ENCODE assay signal across 23 cellular contexts in the genomic region with DNA sequence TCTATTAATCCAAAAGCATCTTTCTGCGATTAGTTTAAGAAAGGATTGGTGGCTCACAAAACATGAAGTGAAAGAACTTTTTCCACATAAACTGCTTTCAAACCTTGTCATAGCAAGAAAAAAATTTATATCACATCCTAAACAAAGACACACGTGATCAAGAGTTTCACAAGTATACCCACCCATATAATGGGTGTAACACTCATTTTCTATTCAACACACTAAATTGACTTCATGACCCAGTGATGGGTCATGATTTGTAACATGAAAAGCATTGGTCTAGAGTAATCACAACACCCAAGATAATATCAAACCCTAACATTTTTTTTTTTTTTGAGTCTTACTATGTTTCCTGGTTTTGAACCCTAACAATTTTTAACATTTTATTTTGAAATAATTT. TPM values are rescaled to one million over a fixed set of nuclear protein-coding genes. Genes with fewer than 3 reads are reported as not detected.
DNase-seq lines count a peak whose midpoint lies in the region; ATAC-seq and TF ChIP-seq lines count a peak whose summit lies in the region.
"Had no signal": no experiment of that assay in that cellular context is flagged by ENCODE, and none has a peak within 500 bp of the region (broad histone marks: within the 10 kb centered on the region; RNA-seq: fewer than 3 reads in every experiment).

No MANE protein-coding gene starts in this region.

- POLR2A ChIA-PET in activated CD8-positive, alpha-beta T cell treated with anti-CD3 and anti-CD28 coated beads for 36 hours (lab: Charles Lee) = interaction anchor here (1.4 kb wide), 1 partner anchor 46 kb away, joined by 3 read pairs; no protein-coding TSS in a partner anchor
- POLR2A ChIA-PET in activated CD8-positive, alpha-beta T cell treated with anti-CD3 and anti-CD28 coated beads, Interleukin-2, amount 10 ng/mL, durations not matched to agents 7 days and 5 days (lab: Charles Lee) = interaction anchor here (1.2 kb wide), 1 partner anchor 9 kb away, joined by 3 read pairs; no protein-coding TSS in a partner anchor
- POLR2A ChIA-PET in CD8-positive, alpha-beta T cell (lab: Charles Lee) = no interaction called here

- no peak overlapping the region for H3K4me2 ChIP-seq in Karpas-422 (ENCODE audit: low read depth, low read length, poor library complexity, severe bottlenecking)
- H3K4me2 ChIP-seq: PC-9 had no signal

- peaks cover 4% of the 10 kb centered on the region for H3K4me1 Mint-ChIP-seq in activated CD8-positive, alpha-beta T cell treated with anti-CD3 and anti-CD28 coated beads for 36 hours (ENCODE audit: low read depth)
- no peaks in the 10 kb centered on the region for H3K4me1 Mint-ChIP-seq in activated CD8-positive, alpha-beta T cell treated with anti-CD3 and anti-CD28 coated beads, Interleukin-2, amount 10 ng/mL, durations not matched to agents 7 days and 5 days (ENCODE audit: low read depth)
- H3K4me1 Mint-ChIP-seq in CD8-positive, alpha-beta T cell (ENCODE audit: low read depth) = peaks cover 3% of the 10 kb centered on the region
- peaks cover 10% of the 10 kb centered on the region for H3K4me1 Mint-ChIP-seq in T-helper 17 cell

- H3K27ac ChIP-seq in CD8-positive, alpha-beta T cell (ENCODE audit: low read depth, low read length) = no peak overlapping the region
- H3K27ac ChIP-seq in cingulate gyrus (ENCODE audit: low read depth, low read length) (peak overlapping the region; percentile 3), Karpas-422 (ENCODE audit: low read length) (no peak overlapping the region)
- H3K27ac ChIP-seq: PC-9, RWPE1 had no signal

- H3K9me3 ChIP-seq in CD8-positive, alpha-beta T cell (ENCODE audit: low read length) = no peaks in the 10 kb centered on the region
- H3K9me3 ChIP-seq in T-helper 17 cell (ENCODE audit: control insufficient read depth, low read length, poor library complexity, severe bottlenecking) = no peaks in the 10 kb centered on the region
- no peaks in the 10 kb centered on the region for H3K9me3 ChIP-seq in Karpas-422 (ENCODE audit: low read length)
- H3K9me3 ChIP-seq: BE2C had no signal

- no peaks in the 10 kb centered on the region for H3K9me2 ChIP-seq in Karpas-422 (replicated peaks; ENCODE audit: insufficient read depth, low read length)

- no peaks in the 10 kb centered on the region for H3K9me3 Mint-ChIP-seq in activated CD8-positive, alpha-beta T cell treated with anti-CD3 and anti-CD28 coated beads for 36 hours
- H3K9me3 Mint-ChIP-seq in activated CD8-positive, alpha-beta T cell treated with anti-CD3 and anti-CD28 coated beads, Interleukin-2, amount 10 ng/mL, durations not matched to agents 7 days and 5 days (ENCODE audit: insufficient read depth) = no peaks in the 10 kb centered on the region
- no peaks in the 10 kb centered on the region for H3K9me3 Mint-ChIP-seq in CD8-positive, alpha-beta T cell
- H3K9me3 Mint-ChIP-seq: CD4-positive, alpha-beta T cell had no signal

- TF ChIP-seq CTCF in activated CD8-positive, alpha-beta T cell treated with anti-CD3 and anti-CD28 coated beads for 36 hours (IDR thresholded peaks at IDR 0.05) = no peak
- no peak for TF ChIP-seq CTCF in CD8-positive, alpha-beta T cell (IDR thresholded peaks at IDR 0.05)

- no peak for ATAC-seq in activated CD8-positive, alpha-beta T cell treated with anti-CD3 and anti-CD28 coated beads for 36 hours
- ATAC-seq in activated CD8-positive, alpha-beta T cell treated with anti-CD3 and anti-CD28 coated beads, Interleukin-2, amount 10 ng/mL, durations not matched to agents 7 days and 5 days = no peak
- no peak for ATAC-seq in CD8-positive, alpha-beta T cell
- no peak for ATAC-seq in T-helper 17 cell
- ATAC-seq: GM12878 had no signal

- no peak overlapping the region for H2AFZ ChIP-seq in Karpas-422 (ENCODE audit: low read length)
- H2AFZ ChIP-seq: PC-9 had no signal

- no peak for DNase-seq in activated CD8-positive, alpha-beta T cell treated with anti-CD3 and anti-CD28 coated beads for 36 hours
- DNase-seq in activated CD8-positive, alpha-beta T cell treated with anti-CD3 and anti-CD28 coated beads, Interleukin-2, amount 10 ng/mL, durations not matched to agents 7 days and 5 days = no peak
- DNase-seq in CD8-positive, alpha-beta T cell = no peak
- no peak for DNase-seq in T-helper 17 cell
- DNase-seq in Karpas-422 = no peak
- DNase-seq in NK-92 (lab: John Stamatoyannopoulos, UW; ENCODE audit: unreplicated experiment) = no peak
- no peak for DNase-seq in NCI-H774 (lab: John Stamatoyannopoulos, UW)
- DNase-seq: BE2C; Calu3; CD4-positive, alpha-beta T cell; DMS53; EL; MV-4-11; NCI-H1417; NCI-H187; NCI-H2107; NCI-H510A; NCI-H82; PC-9; SIG-M5 had no signal

- H3K4me3 ChIP-seq in CD8-positive, alpha-beta T cell (ENCODE audit: low read depth, low read length) = no peak overlapping the region
- H3K4me3 ChIP-seq in Karpas-422 (ENCODE audit: low read length) = no peak overlapping the region
- H3K4me3 ChIP-seq: GM12878, PC-9 had no signal

- CTCF ChIA-PET in activated CD8-positive, alpha-beta T cell treated with anti-CD3 and anti-CD28 coated beads for 36 hours (lab: Charles Lee) = no interaction called here
- CTCF ChIA-PET in activated CD8-positive, alpha-beta T cell treated with anti-CD3 and anti-CD28 coated beads, Interleukin-2, amount 10 ng/mL, durations not matched to agents 7 days and 5 days (lab: Charles Lee) = interaction anchor here (0.9 kb wide), 1 partner anchor 24 kb away, joined by 3 read pairs; no protein-coding TSS in a partner anchor
- CTCF ChIA-PET in CD8-positive, alpha-beta T cell (lab: Charles Lee) = no interaction called here

- H3K27me3 Mint-ChIP-seq in activated CD8-positive, alpha-beta T cell treated with anti-CD3 and anti-CD28 coated beads for 36 hours = no peaks in the 10 kb centered on the region
- no peaks in the 10 kb centered on the region for H3K27me3 Mint-ChIP-seq in activated CD8-positive, alpha-beta T cell treated with anti-CD3 and anti-CD28 coated beads, Interleukin-2, amount 10 ng/mL, durations not matched to agents 7 days and 5 days (ENCODE audit: low read depth)
- no peaks in the 10 kb centered on the region for H3K27me3 Mint-ChIP-seq in CD8-positive, alpha-beta T cell (ENCODE audit: low read depth)
- no peaks in the 10 kb centered on the region for H3K27me3 Mint-ChIP-seq in T-helper 17 cell
- H3K27me3 Mint-ChIP-seq: CD4-positive, alpha-beta T cell had no signal

- H4K20me1 ChIP-seq in Karpas-422 (ENCODE audit: insufficient read depth, low read depth, low read length) = no peaks in the 10 kb centered on the region

- no peaks in the 10 kb centered on the region for H3K27me3 ChIP-seq in CD8-positive, alpha-beta T cell (ENCODE audit: insufficient read depth, low read length)
- no peaks in the 10 kb centered on the region for H3K27me3 ChIP-seq in Karpas-422 (ENCODE audit: low read length)
- H3K27me3 ChIP-seq: BE2C had no signal

- peaks cover 61% of the 10 kb centered on the region for H3K36me3 ChIP-seq in CD8-positive, alpha-beta T cell (ENCODE audit: insufficient read depth, low read length)
- peaks cover 86% of the 10 kb centered on the region for H3K36me3 ChIP-seq in Karpas-422 (ENCODE audit: insufficient read depth, low read length)

- intact Hi-C loops in activated CD8-positive, alpha-beta T cell treated with anti-CD3 and anti-CD28 coated beads for 36 hours (cut with micrococcal nuclease) = no loop called here
- intact Hi-C loops in CD8-positive, alpha-beta T cell (cut with DNase I, micrococcal nuclease) = loop anchor here in 1 of 2 experiments (10.0 kb wide), 1 partner anchor 1760 kb away; no protein-coding TSS in a partner anchor

- peak overlapping the region; percentile 73 for H3K27ac Mint-ChIP-seq in activated CD8-positive, alpha-beta T cell treated with anti-CD3 and anti-CD28 coated beads for 36 hours
- no peak overlapping the region for H3K27ac Mint-ChIP-seq in activated CD8-positive, alpha-beta T cell treated with anti-CD3 and anti-CD28 coated beads, Interleukin-2, amount 10 ng/mL, durations not matched to agents 7 days and 5 days
- peak overlapping the region; percentile 38 for H3K27ac Mint-ChIP-seq in CD8-positive, alpha-beta T cell
- H3K27ac Mint-ChIP-seq in T-helper 17 cell = peak overlapping the region; percentile 43
- H3K27ac Mint-ChIP-seq: CD4-positive, alpha-beta T cell had no signal

- H3K9ac ChIP-seq in Karpas-422 (ENCODE audit: low read length) = no peak overlapping the region

- H3K4me3 Mint-ChIP-seq in activated CD8-positive, alpha-beta T cell treated with anti-CD3 and anti-CD28 coated beads for 36 hours = no peak overlapping the region
- no peak overlapping the region for H3K4me3 Mint-ChIP-seq in activated CD8-positive, alpha-beta T cell treated with anti-CD3 and anti-CD28 coated beads, Interleukin-2, amount 10 ng/mL, durations not matched to agents 7 days and 5 days
- H3K4me3 Mint-ChIP-seq in CD8-positive, alpha-beta T cell = no peak overlapping the region
- H3K4me3 Mint-ChIP-seq in T-helper 17 cell = no peak overlapping the region
- H3K4me3 Mint-ChIP-seq: CD4-positive, alpha-beta T cell had no signal

- H3K79me2 ChIP-seq in Karpas-422 (ENCODE audit: low read length) = peaks cover 51% of the 10 kb centered on the region

- H3K4me1 ChIP-seq in CD8-positive, alpha-beta T cell (ENCODE audit: insufficient read depth, low read length) = no peaks in the 10 kb centered on the region
- no peaks in the 10 kb centered on the region for H3K4me1 ChIP-seq in Karpas-422 (ENCODE audit: low read length)
- H3K4me1 ChIP-seq: BE2C had no signal

- peaks cover 66% of the 10 kb centered on the region for H3K36me3 Mint-ChIP-seq in activated CD8-positive, alpha-beta T cell treated with anti-CD3 and anti-CD28 coated beads for 36 hours (ENCODE audit: low read depth)
- H3K36me3 Mint-ChIP-seq in activated CD8-positive, alpha-beta T cell treated with anti-CD3 and anti-CD28 coated beads, Interleukin-2, amount 10 ng/mL, durations not matched to agents 7 days and 5 days (ENCODE audit: low read depth) = peaks cover 76% of the 10 kb centered on the region
- peaks cover 92% of the 10 kb centered on the region for H3K36me3 Mint-ChIP-seq in CD8-positive, alpha-beta T cell
- peaks cover 10% of the 10 kb centered on the region for H3K36me3 Mint-ChIP-seq in T-helper 17 cell (ENCODE audit: low read depth)

RNA-seq across cellular contexts. Expression of a gene that starts 17.6 kb away (rescaled TPM):
- 10 to 100 TPM; 80.5 to 89.3 TPM for total RNA-seq in activated CD8-positive, alpha-beta T cell treated with anti-CD3 and anti-CD28 coated beads for 36 hours
- total RNA-seq in activated CD8-positive, alpha-beta T cell treated with anti-CD3 and anti-CD28 coated beads, Interleukin-2, amount 10 ng/mL, durations not matched to agents 7 days and 5 days = 10 to 100 TPM; 58.3 to 59.2 TPM
- 100 to 1,000 TPM; 104 to 108 TPM for total RNA-seq in CD8-positive, alpha-beta T cell
- 10 to 100 TPM; 73.9 to 80.8 TPM for total RNA-seq in T-helper 17 cell
- 74.6 and 117 TPM in 2 replicates for total RNA-seq in Karpas-422 (2014; rRNA removed; shearing (Covaris generic); ENCODE audit: low replicate concordance)

RNA-seq across cellular contexts. Expression of a gene that starts 29.7 kb away (rescaled TPM):
- total RNA-seq in activated CD8-positive, alpha-beta T cell treated with anti-CD3 and anti-CD28 coated beads for 36 hours = 10 to 100 TPM; 45.8 to 48.9 TPM
- total RNA-seq in activated CD8-positive, alpha-beta T cell treated with anti-CD3 and anti-CD28 coated beads, Interleukin-2, amount 10 ng/mL, durations not matched to agents 7 days and 5 days = 10 to 100 TPM; 30.9 to 35.5 TPM
- 10 to 100 TPM; 84.5 to 94.6 TPM for total RNA-seq in CD8-positive, alpha-beta T cell
- 10 to 100 TPM; 56.1 to 65.3 TPM for total RNA-seq in T-helper 17 cell
- total RNA-seq in Karpas-422 (2014; rRNA removed; shearing (Covaris generic); ENCODE audit: low replicate concordance) = 24.7 and 29.7 TPM in 2 replicates

RNA-seq across cellular contexts. Expression of a gene that starts 32.6 kb away (rescaled TPM):
- total RNA-seq in activated CD8-positive, alpha-beta T cell treated with anti-CD3 and anti-CD28 coated beads for 36 hours = 100 to 1,000 TPM; 132 to 137 TPM
- 100 to 1,000 TPM; 130 to 132 TPM for total RNA-seq in activated CD8-positive, alpha-beta T cell treated with anti-CD3 and anti-CD28 coated beads, Interleukin-2, amount 10 ng/mL, durations not matched to agents 7 days and 5 days
- 100 to 1,000 TPM; 109 to 112 TPM for total RNA-seq in CD8-positive, alpha-beta T cell
- total RNA-seq in T-helper 17 cell = 10 to 100 TPM; 77.4 to 91.1 TPM
- 69.4 and 107 TPM in 2 replicates for total RNA-seq in Karpas-422 (2014; rRNA removed; shearing (Covaris generic); ENCODE audit: low replicate concordance)
